8 cellular contexts compared by ENCODE assay signal in genomic region chr10:71837085-71837827, GRCh38. TPM values are rescaled to one million over a fixed set of nuclear protein-coding genes. Genes with fewer than 3 reads are reported as not detected.
DNase-seq lines count a peak whose midpoint lies in the region; ATAC-seq, FAIRE-seq and TF ChIP-seq lines count a peak whose summit lies in the region.

No MANE protein-coding gene starts in this region.

- H3F3A ChIP-seq in smooth muscle cell (ENCODE audit: low read depth): peaks cover 16% of the 10 kb centered on the region

- DNase-seq in GM13976 (ENCODE audit: low spot score) (no peak), SK-N-MC (ENCODE audit: low read depth, low spot score) (no peak), glomerular visceral epithelial cell (ENCODE audit: extremely low spot score) (peak; percentile 70), smooth muscle cell (lab: John Stamatoyannopoulos, UW; ENCODE audit: unreplicated experiment) (no peak), GM03348 (ENCODE audit: low spot score) (no peak), H54 (ENCODE audit: insufficient read length, low spot score) (no peak), dedifferentiated amniotic fluid mesenchymal stem cell (ENCODE audit: extremely low spot score) (no peak)

- no peak for ATAC-seq in GM18498 (IDR thresholded peaks at IDR 0.05; ENCODE audit: unreplicated experiment)

- H3K9me3 ChIP-seq in SK-N-MC (ENCODE audit: low read depth, low read length) (no peaks in the 10 kb centered on the region), smooth muscle cell (replicated peaks; ENCODE audit: low read depth) (no peaks in the 10 kb centered on the region)

- peaks cover 50% of the 10 kb centered on the region for H3K4me1 ChIP-seq in smooth muscle cell (ENCODE audit: low read depth)

- H3K27me3 ChIP-seq in smooth muscle cell (ENCODE audit: low read depth): no peaks in the 10 kb centered on the region

- peaks cover 78% of the 10 kb centered on the region for H3K79me2 ChIP-seq in smooth muscle cell (ENCODE audit: low read depth)

- TF ChIP-seq CTCF in GM13976 (IDR thresholded peaks at IDR 0.05; ENCODE audit: borderline replicate concordance, control extremely low read depth, extremely low read depth, insufficient read depth, missing control alignments) (peak; percentile 51), smooth muscle cell (IDR thresholded peaks at IDR 0.05; ENCODE audit: borderline replicate concordance, insufficient read depth, poor library complexity, severe bottlenecking) (peak; percentile 36)

- 63% methylated on average over 17 of the region's 17 CpGs for WGBS in smooth muscle cell (ENCODE audit: low lambda C conversion rate)

- H3K4me2 ChIP-seq in smooth muscle cell: peak overlapping the region; percentile 3

- FAIRE-seq in H54 (lab: Jason Lieb, UNC): no peak

- in situ Hi-C loops in GM13976 (cut with MboI; ENCODE audit: low sequenced_read_pairs, unreplicated experiment): loop anchor here (10.0 kb wide), 1 partner anchor 48 kb away; no protein-coding TSS in a partner anchor

- H3K36me3 ChIP-seq in SK-N-MC (ENCODE audit: insufficient read depth, low read length) (no peaks in the 10 kb centered on the region; the same call in 1 of the 2 replicates), smooth muscle cell (ENCODE audit: low read depth) (no peaks in the 10 kb centered on the region)

- no peak for TF ChIP-seq POLR2A in H54 (IDR thresholded peaks at IDR 0.05; ENCODE audit: low read depth, low read length)

- H3K4me3 ChIP-seq in SK-N-MC: 0 out of 2 replicates have a peak overlapping the region, but pooled peaks have one; percentile 15
- H3K4me3 ChIP-seq in smooth muscle cell: no peak overlapping the region

- H2AFZ ChIP-seq in smooth muscle cell (ENCODE audit: low read depth): no peak overlapping the region

- H3K9ac ChIP-seq in SK-N-MC (ENCODE audit: insufficient read length) (no peak overlapping the region), smooth muscle cell (ENCODE audit: low read depth) (peak overlapping the region; percentile 66)

- H3K27ac ChIP-seq in SK-N-MC (peak overlapping the region; percentile 71), smooth muscle cell (ENCODE audit: low read depth) (peak overlapping the region; percentile 95)

- H4K20me1 ChIP-seq in smooth muscle cell (ENCODE audit: low read depth): peaks cover 100% of the 10 kb centered on the region

RNA-seq across cellular contexts. Expression of gene PSAP, which starts 13.8 kb away (rescaled TPM):
- 282 and 328 TPM in 2 replicates for total RNA-seq in smooth muscle cell
- polyA plus RNA-seq in smooth muscle cell: 486 and 500 TPM in 2 replicates
